7 cellular contexts compared by ENCODE assay signal in genomic region chr12:16224196-16224595, GRCh38. TPM values are rescaled to one million over a fixed set of nuclear protein-coding genes. Genes with fewer than 3 reads are reported as not detected.
"Had no signal": no experiment of that assay in that cellular context is flagged by ENCODE, and none has a peak within 500 bp of the region (broad histone marks: within the 10 kb centered on the region; RNA-seq: fewer than 3 reads in every experiment).

No MANE protein-coding gene starts in this region.

- DNase-seq: H9, HCEC 1CT, IMR-90 had no signal

- ATAC-seq: GM23338, K562 had no signal

- H3K4me3 ChIP-seq: GM23338, K562 had no signal

RNA-seq across cellular contexts. Expression of gene SLC15A5, which starts 53.3 kb away (rescaled TPM):
- total RNA-seq: GM23338, H1, H9, HT-29, IMR-90, K562 had no signal
